In the genomic region with DNA sequence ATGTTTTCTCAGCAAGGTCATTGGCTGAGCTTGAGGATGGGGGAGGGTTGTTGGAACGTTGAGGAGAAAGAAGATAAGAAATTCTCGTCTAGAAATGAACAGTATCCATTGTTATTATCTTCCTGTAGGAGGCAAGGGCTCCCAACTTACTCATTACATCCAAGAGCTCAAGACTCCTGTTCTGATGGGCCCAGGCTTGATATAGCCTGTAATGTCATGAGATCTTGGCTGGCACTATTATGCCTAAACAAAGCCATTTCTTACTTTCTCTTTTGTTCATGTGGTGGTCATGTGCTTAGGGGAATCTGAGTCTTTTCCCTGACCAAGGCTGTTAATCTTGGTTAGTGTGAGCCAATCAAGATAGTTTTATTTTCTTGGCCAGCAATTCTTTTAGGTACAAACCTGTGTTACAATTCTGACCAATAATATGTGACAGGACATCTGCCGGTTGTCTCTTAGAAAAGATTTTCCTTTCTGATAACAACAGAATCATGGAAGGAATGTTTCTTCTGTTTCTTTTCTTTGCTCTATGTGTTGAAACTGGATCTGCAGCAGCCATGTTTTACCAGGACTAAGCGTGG, we compare ENCODE assay signal across 1 cellular context.
TF ChIP-seq lines count a peak whose summit lies in the region.

No MANE protein-coding gene starts in this region.

TF ChIP-seq in GM12878, 131 proteins besides CTCF, POLR2A, EP300 and RAD21:
- TF ChIP-seq ZNF24 (IDR thresholded peaks at IDR 0.05) (no peak), EED (IDR thresholded peaks at IDR 0.05; ENCODE audit: low read depth) (no peak), RAD51 (IDR thresholded peaks at IDR 0.05) (peak; percentile 70)
- TF ChIP-seq, protein P1, sequence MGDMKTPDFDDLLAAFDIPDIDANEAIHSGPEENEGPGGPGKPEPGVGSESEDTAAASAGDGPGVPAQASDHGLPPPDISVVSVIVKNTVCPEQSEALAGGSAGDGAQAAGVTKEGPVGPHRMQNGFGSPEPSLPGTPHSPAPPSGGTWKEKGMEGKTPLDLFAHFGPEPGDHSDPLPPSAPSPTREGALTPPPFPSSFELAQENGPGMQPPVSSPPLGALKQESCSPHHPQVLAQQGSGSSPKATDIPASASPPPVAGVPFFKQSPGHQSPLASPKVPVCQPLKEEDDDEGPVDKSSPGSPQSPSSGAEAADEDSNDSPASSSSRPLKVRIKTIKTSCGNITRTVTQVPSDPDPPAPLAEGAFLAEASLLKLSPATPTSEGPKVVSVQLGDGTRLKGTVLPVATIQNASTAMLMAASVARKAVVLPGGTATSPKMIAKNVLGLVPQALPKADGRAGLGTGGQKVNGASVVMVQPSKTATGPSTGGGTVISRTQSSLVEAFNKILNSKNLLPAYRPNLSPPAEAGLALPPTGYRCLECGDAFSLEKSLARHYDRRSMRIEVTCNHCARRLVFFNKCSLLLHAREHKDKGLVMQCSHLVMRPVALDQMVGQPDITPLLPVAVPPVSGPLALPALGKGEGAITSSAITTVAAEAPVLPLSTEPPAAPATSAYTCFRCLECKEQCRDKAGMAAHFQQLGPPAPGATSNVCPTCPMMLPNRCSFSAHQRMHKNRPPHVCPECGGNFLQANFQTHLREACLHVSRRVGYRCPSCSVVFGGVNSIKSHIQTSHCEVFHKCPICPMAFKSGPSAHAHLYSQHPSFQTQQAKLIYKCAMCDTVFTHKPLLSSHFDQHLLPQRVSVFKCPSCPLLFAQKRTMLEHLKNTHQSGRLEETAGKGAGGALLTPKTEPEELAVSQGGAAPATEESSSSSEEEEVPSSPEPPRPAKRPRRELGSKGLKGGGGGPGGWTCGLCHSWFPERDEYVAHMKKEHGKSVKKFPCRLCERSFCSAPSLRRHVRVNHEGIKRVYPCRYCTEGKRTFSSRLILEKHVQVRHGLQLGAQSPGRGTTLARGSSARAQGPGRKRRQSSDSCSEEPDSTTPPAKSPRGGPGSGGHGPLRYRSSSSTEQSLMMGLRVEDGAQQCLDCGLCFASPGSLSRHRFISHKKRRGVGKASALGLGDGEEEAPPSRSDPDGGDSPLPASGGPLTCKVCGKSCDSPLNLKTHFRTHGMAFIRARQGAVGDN (IDR thresholded peaks at IDR 0.05): 0 out of 2 replicates have a peak, but pooled peaks have one; percentile 14
